Comparison of ENCODE assay signal across 33 cellular contexts in the genomic region with DNA sequence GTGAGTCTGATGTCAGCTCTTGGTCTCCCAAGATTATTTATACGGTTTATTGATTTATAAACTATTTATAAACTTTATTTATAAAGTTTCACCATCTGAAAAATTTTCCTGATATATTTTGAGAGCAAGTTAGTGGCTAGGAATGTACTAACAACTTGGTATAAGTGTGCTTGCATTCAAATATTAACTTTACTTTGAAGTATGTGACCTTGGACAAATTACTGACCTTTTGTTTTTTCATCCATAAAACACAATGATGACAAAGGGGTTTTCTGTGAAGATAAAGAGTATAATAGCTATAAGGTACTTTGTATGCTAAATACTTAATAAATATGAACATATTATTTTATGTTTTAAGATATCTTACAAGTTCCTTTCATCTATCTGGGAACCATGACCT.
"Had no signal": no experiment of that assay in that cellular context is flagged by ENCODE, and none has a peak within 500 bp of the region (broad histone marks: within the 10 kb centered on the region; RNA-seq: fewer than 3 reads in every experiment).

No MANE protein-coding gene starts in this region.

- H3K9me3 ChIP-seq: MG63 had no signal

- DNase-seq: Karpas-422, Kasumi-1, MG63, MM.1S, MV-4-11, NCI-H1048, NCI-H1092, NCI-H1092 treated with DMSO at 0.1 percent for 48 hours, NCI-H1105, NCI-H1105 treated with DMSO at 0.1 percent for 48 hours, NCI-H1417, NCI-H1417 treated with DMSO at 0.1 percent for 48 hours, NCI-H1436, NCI-H1436 treated with DMSO at 0.1 percent for 48 hours, NCI-H146, NCI-H1694, NCI-H1694 treated with DMSO at 0.1 percent for 48 hours, NCI-H187, NCI-H187 treated with DMSO at 0.1 percent for 48 hours, NCI-H1930, NCI-H2029, NCI-H2029 treated with DMSO at 0.1 percent for 48 hours, NCI-H2081, NCI-H2081 treated with DMSO at 0.1 percent for 48 hours, NCI-H2107, NCI-H2171, NCI-H2171 treated with DMSO at 0.1 percent for 48 hours, NCI-H2227 treated with DMSO at 0.1 percent for 48 hours, NCI-H226, NCI-H345, NCI-H446 treated with DMSO at 0.1 percent for 48 hours, NCI-H510A, NCI-H510A treated with DMSO at 0.1 percent for 48 hours had no signal

- H3K36me3 ChIP-seq: MG63 had no signal

- H3K27me3 ChIP-seq: MG63 had no signal

- H3K4me3 ChIP-seq: MG63 had no signal
